Comparison of ENCODE assay signal across 1 cellular context in genomic region chr6:139730340-139730974, GRCh38.
TF ChIP-seq lines count a peak whose summit lies in the region.

No MANE protein-coding gene starts in this region.

TF ChIP-seq in K562, 482 proteins besides CTCF, POLR2A, EP300 and RAD21 (continued from another document):
- no peak for TF ChIP-seq ZBTB17 (CRISPR knock-in tag; IDR thresholded peaks at IDR 0.05)
- no peak for TF ChIP-seq ZNF217 (CRISPR knock-in tag; IDR thresholded peaks at IDR 0.05)
- TF ChIP-seq ZKSCAN3 (CRISPR knock-in tag; IDR thresholded peaks at IDR 0.05), result no peak
